Comparison of ENCODE assay signal across 1 cellular context in genomic region chr19:51108805-51109146, GRCh38.
TF ChIP-seq lines count a peak whose summit lies in the region.

No MANE protein-coding gene starts in this region.

TF ChIP-seq in GM12878, 131 proteins besides CTCF, POLR2A, EP300 and RAD21:
- TF ChIP-seq RAD51 (IDR thresholded peaks at IDR 0.05), result no peak
- TF ChIP-seq YY1 (IDR thresholded peaks at IDR 0.05; ENCODE audit: low read depth, low read length), result no peak
- TF ChIP-seq, protein P1, sequence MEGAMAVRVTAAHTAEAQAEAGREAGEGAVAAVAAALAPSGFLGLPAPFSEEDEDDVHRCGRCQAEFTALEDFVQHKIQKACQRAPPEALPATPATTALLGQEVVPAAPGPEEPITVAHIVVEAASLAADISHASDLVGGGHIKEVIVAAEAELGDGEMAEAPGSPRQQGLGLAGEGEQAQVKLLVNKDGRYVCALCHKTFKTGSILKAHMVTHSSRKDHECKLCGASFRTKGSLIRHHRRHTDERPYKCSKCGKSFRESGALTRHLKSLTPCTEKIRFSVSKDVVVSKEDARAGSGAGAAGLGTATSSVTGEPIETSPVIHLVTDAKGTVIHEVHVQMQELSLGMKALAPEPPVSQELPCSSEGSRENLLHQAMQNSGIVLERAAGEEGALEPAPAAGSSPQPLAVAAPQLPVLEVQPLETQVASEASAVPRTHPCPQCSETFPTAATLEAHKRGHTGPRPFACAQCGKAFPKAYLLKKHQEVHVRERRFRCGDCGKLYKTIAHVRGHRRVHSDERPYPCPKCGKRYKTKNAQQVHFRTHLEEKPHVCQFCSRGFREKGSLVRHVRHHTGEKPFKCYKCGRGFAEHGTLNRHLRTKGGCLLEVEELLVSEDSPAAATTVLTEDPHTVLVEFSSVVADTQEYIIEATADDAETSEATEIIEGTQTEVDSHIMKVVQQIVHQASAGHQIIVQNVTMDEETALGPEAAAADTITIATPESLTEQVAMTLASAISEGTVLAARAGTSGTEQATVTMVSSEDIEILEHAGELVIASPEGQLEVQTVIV (IDR thresholded peaks at IDR 0.05; ENCODE audit: borderline replicate concordance, partially characterized antibody), result no peak
- TF ChIP-seq E2F8 (IDR thresholded peaks at IDR 0.05; ENCODE audit: low read depth, partially characterized antibody), result no peak
- TF ChIP-seq NR2C1 (IDR thresholded peaks at IDR 0.05), result no peak
- TF ChIP-seq, protein P2, sequence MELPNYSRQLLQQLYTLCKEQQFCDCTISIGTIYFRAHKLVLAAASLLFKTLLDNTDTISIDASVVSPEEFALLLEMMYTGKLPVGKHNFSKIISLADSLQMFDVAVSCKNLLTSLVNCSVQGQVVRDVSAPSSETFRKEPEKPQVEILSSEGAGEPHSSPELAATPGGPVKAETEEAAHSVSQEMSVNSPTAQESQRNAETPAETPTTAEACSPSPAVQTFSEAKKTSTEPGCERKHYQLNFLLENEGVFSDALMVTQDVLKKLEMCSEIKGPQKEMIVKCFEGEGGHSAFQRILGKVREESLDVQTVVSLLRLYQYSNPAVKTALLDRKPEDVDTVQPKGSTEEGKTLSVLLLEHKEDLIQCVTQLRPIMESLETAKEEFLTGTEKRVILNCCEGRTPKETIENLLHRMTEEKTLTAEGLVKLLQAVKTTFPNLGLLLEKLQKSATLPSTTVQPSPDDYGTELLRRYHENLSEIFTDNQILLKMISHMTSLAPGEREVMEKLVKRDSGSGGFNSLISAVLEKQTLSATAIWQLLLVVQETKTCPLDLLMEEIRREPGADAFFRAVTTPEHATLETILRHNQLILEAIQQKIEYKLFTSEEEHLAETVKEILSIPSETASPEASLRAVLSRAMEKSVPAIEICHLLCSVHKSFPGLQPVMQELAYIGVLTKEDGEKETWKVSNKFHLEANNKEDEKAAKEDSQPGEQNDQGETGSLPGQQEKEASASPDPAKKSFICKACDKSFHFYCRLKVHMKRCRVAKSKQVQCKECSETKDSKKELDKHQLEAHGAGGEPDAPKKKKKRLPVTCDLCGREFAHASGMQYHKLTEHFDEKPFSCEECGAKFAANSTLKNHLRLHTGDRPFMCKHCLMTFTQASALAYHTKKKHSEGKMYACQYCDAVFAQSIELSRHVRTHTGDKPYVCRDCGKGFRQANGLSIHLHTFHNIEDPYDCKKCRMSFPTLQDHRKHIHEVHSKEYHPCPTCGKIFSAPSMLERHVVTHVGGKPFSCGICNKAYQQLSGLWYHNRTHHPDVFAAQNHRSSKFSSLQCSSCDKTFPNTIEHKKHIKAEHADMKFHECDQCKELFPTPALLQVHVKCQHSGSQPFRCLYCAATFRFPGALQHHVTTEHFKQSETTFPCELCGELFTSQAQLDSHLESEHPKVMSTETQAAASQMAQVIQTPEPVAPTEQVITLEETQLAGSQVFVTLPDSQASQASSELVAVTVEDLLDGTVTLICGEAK (IDR thresholded peaks at IDR 0.05; ENCODE audit: borderline replicate concordance), result no peak
- no peak for TF ChIP-seq MYC (IDR thresholded peaks at IDR 0.05; ENCODE audit: insufficient read depth, insufficient read length, insufficient replicate concordance, low read length, severe bottlenecking)
- TF ChIP-seq HCFC1 (IDR thresholded peaks at IDR 0.05; ENCODE audit: low read length), result no peak
TF ChIP-seq in GM12878: peak in this region for 0.
